9 cellular contexts compared by ENCODE assay signal in the genomic region with DNA sequence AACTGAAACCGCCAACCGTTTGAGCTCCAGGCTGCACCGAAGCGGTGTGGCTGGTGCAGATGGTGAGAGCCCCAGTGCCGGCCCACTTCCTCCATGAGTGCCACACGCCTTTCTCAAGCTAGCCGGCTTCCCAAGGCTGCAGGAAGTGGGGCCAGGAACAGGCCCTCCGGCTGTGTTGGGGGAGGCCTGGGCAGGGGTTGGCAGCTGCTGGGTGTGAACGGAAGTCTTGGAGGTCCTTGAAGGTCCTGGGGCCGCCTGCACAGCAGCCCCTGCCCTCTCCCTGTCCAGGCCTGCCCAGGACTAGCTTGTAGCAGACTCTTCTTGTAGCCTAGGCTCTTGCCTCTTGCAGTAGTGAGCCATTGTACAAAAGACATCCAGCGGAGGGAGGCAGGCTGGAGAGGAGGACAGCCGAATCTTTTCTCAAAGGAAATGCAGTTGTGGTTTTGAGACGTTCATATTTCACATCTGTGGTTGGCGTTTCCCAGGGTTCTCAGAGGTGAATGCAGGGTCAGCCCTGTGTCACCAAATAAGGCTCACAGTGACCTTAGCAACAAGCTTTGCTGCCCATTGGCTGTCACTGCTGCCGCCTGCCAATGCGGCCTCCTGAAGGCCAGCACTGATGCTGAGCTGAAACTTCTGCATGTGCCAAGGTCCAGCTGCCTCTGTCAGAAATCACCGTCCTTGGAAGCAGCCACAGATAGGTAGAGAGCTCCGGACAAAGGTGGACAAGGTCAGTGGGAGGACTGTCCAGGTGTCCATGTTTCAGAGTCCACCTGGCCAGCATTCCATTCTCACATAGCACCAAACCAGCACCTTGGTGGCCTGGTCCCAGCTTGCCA. TPM values are rescaled to one million over a fixed set of nuclear protein-coding genes. Genes with fewer than 3 reads are reported as not detected.
DNase-seq lines count a peak whose midpoint lies in the region; ATAC-seq and TF ChIP-seq lines count a peak whose summit lies in the region.
"Had no signal": no experiment of that assay in that cellular context is flagged by ENCODE, and none has a peak within 500 bp of the region (broad histone marks: within the 10 kb centered on the region; RNA-seq: fewer than 3 reads in every experiment).

No MANE protein-coding gene starts in this region.

- DNase-seq in stimulated activated CD4-positive, alpha-beta T cell treated with anti-CD3 and anti-CD28 coated beads, Interleukin-15, amount 100 ng/mL, for 24 hours, result peak; percentile 73
- DNase-seq in stimulated activated CD4-positive, alpha-beta T cell treated with anti-CD3 and anti-CD28 coated beads, Interleukin-12 subunit alpha, Interleukin-12 subunit beta, amount 100 ng/mL, for 4 hours, result no peak
- DNase-seq in SJSA1 (ENCODE audit: low read depth in 1 of 2, low spot score in 2 of 2) (peak; percentile 64 to 79), mammary epithelial cell (peak; percentile 78), naive B cell (peak; percentile 67), H9 (no peak), NCI-H2107 treated with DMSO at 0.1 percent for 48 hours (lab: John Stamatoyannopoulos, UW; ENCODE audit: unreplicated experiment) (no peak)

- H4K20me1 ChIP-seq in mammary epithelial cell (ENCODE audit: insufficient read depth, low read length) (no peaks in the 10 kb centered on the region), H9 (ENCODE audit: control insufficient read depth, insufficient read depth, insufficient read length) (no peaks in the 10 kb centered on the region)

- no peak overlapping the region for H3K18ac ChIP-seq in H9 (ENCODE audit: insufficient read length, low read depth, low read length)

- dilution Hi-C loops in mammary epithelial cell (cut with HindIII; ENCODE audit: low sequenced_read_pairs), result no loop called here

- peak overlapping the region; percentile 60 for H2AFZ ChIP-seq in mammary epithelial cell (ENCODE audit: low read depth, low read length)
- H2AFZ ChIP-seq in H9 (ENCODE audit: low read length), result no peak overlapping the region

- intact Hi-C loops in mammary epithelial cell (cut with micrococcal nuclease), result loop anchor here (1.0 kb wide), 2 partner anchors 8 to 24 kb away; a partner anchor contains a TSS

- H3K9me3 ChIP-seq in SJSA1 (replicated peaks) (no peaks in the 10 kb centered on the region), mammary epithelial cell (replicated peaks; ENCODE audit: insufficient read depth, low read length) (no peaks in the 10 kb centered on the region), H9 (ENCODE audit: control insufficient read depth, low read depth, low read length) (no peaks in the 10 kb centered on the region)

- H4K5ac ChIP-seq in H9 (ENCODE audit: insufficient read length, low read depth, low read length), result no peak overlapping the region

- no peak for TF ChIP-seq CTCF in mammary epithelial cell (conservative IDR thresholded peaks at IDR 0.05 in 1 of 2, IDR thresholded peaks at IDR 0.05 in 1 of 2; ENCODE audit: extremely low read depth in 1 of 2, insufficient read depth in 1 of 2, low read depth in 1 of 2, low read length in 2 of 2)
- no peak for TF ChIP-seq CTCF in H9 (conservative IDR thresholded peaks at IDR 0.05)

- H3K23ac ChIP-seq in H9 (ENCODE audit: insufficient read length, low read depth, low read length), result no peak overlapping the region

- H3K79me2 ChIP-seq in mammary epithelial cell (ENCODE audit: insufficient read depth, low read length), result no peaks in the 10 kb centered on the region
- no peaks in the 10 kb centered on the region for H3K79me2 ChIP-seq in H9 (ENCODE audit: insufficient read depth, low read length)

- H3K79me1 ChIP-seq in H9 (ENCODE audit: insufficient read depth, low read depth, low read length, poor library complexity, severe bottlenecking), result no peaks in the 10 kb centered on the region

- H3K9ac ChIP-seq in mammary epithelial cell (ENCODE audit: insufficient read depth, low read length) (no peak overlapping the region), H9 (ENCODE audit: extremely low read depth, insufficient read length, low read length) (no peak overlapping the region)

- peak overlapping the region; percentile 49 to 93 (median 78) for H3K27ac Mint-ChIP-seq in naive B cell
- no peak overlapping the region; a peak in 1 of 7 replicates for H3K27ac Mint-ChIP-seq in H9

- no peak overlapping the region for H3K4ac ChIP-seq in H9 (ENCODE audit: low read depth, low read length)

- H3K4me3 Mint-ChIP-seq in naive B cell (peak overlapping the region; percentile 69 to 88 (median 78)), H9 (no peak overlapping the region)

- H4K8ac ChIP-seq in H9 (replicated peaks; ENCODE audit: insufficient read length, low read depth, low read length), result no peak overlapping the region

- H2BK15ac ChIP-seq in H9 (ENCODE audit: low read depth, low read length), result no peak overlapping the region

- peaks cover 0 to 8% of the 10 kb centered on the region in 2 donors for H3K36me3 Mint-ChIP-seq in naive B cell
- peaks cover 0 to 7% (median 1%) of the 10 kb centered on the region in 3 experiments; a peak in 4 of 7 replicates for H3K36me3 Mint-ChIP-seq in H9 (ENCODE audit: insufficient read depth in 1 of 3, low read depth in 3 of 3)

- no peak overlapping the region for H4K91ac ChIP-seq in H9 (ENCODE audit: insufficient read length, low read depth, low read length)

- no peak overlapping the region for H3K14ac ChIP-seq in H9 (ENCODE audit: insufficient read depth, low read length)

- H3K27me3 ChIP-seq in SJSA1 (replicated peaks), result no peaks in the 10 kb centered on the region
- H3K27me3 ChIP-seq in mammary epithelial cell (ENCODE audit: insufficient read depth, low read length), result no peaks in the 10 kb centered on the region
- no peaks in the 10 kb centered on the region for H3K27me3 ChIP-seq in H9 (ENCODE audit: insufficient read depth, low read length)

- H2AK5ac ChIP-seq in H9 (ENCODE audit: insufficient read length, low read length), result no peak overlapping the region

- H3K23me2 ChIP-seq in H9 (ENCODE audit: insufficient read length, low read depth, low read length, poor library complexity, severe bottlenecking), result no peaks in the 10 kb centered on the region

- H3K4me1 Mint-ChIP-seq in naive B cell (peaks cover 79 to 95% (median 92%) of the 10 kb centered on the region in 3 donors), H9 (peaks cover 26 to 29% of the 10 kb centered on the region in 2 experiments)

- no peak overlapping the region for H2BK20ac ChIP-seq in H9 (ENCODE audit: low read depth, low read length, poor library complexity, severe bottlenecking)

- H3K27me3 Mint-ChIP-seq in naive B cell (no peaks in the 10 kb centered on the region), H9 (ENCODE audit: low read depth) (peaks cover 9% of the 10 kb centered on the region)

- CTCF ChIA-PET in mammary epithelial cell (lab: Charles Lee; ENCODE audit: low non-redundant PET), result no interaction called here

- H2BK12ac ChIP-seq in H9 (ENCODE audit: insufficient read length, low read depth, low read length), result no peak overlapping the region

- BruUV-seq in mammary epithelial cell (replicated peaks; lab: Mats Ljungman, UMichigan), result no TSS peak

- H2BK120ac ChIP-seq in H9 (ENCODE audit: low read depth, low read length, poor library complexity, severe bottlenecking), result no peak overlapping the region

- 24% methylated on average over 13 of the region's 18 CpGs for WGBS in mammary epithelial cell (ENCODE audit: low coverage, missing lambda C conversion rate)
- WGBS in H9 (ENCODE audit: extremely low coverage, insufficient read length, low lambda C conversion rate), result no CpG with 5 or more reads among the region's 18 CpGs

- H3K4me3 ChIP-seq in SJSA1 (no peak overlapping the region), mammary epithelial cell (replicated peaks in 1 of 3; ENCODE audit: insufficient read depth in 1 of 3, low read depth in 2 of 3, low read length in 3 of 3) (no peak overlapping the region)

- H3K9me3 Mint-ChIP-seq in naive B cell (no peaks in the 10 kb centered on the region), H9 (peaks cover 5 to 11% of the 10 kb centered on the region in 2 experiments)

- in situ Hi-C loops in mammary epithelial cell (cut with MboI; ENCODE audit: low sequenced_read_pairs in 2 of 2), result no loop called here

- no peak overlapping the region for H3K56ac ChIP-seq in H9 (ENCODE audit: insufficient read length, low read depth, low read length)

- no peaks in the 10 kb centered on the region for H3K36me3 ChIP-seq in SJSA1
- H3K36me3 ChIP-seq in mammary epithelial cell (ENCODE audit: insufficient read depth, low read length), result no peaks in the 10 kb centered on the region

- H2BK5ac ChIP-seq in H9 (ENCODE audit: insufficient read length, low read length), result no peak overlapping the region

- no peak overlapping the region for H3T11ph ChIP-seq in H9 (ENCODE audit: low read length)

- ATAC-seq in HG03060 (IDR thresholded peaks at IDR 0.05; ENCODE audit: low read depth, unreplicated experiment) (peak; percentile 54), naive B cell (ENCODE audit: low read depth in 2 of 2) (peak; percentile 67 to 72)

- H3K4me1 ChIP-seq in SJSA1 (replicated peaks) (peaks cover 51% of the 10 kb centered on the region), mammary epithelial cell (ENCODE audit: insufficient read depth, low read length) (peaks cover 42% of the 10 kb centered on the region), H9 (ENCODE audit: insufficient read depth, low read length) (peaks cover 12% of the 10 kb centered on the region; the same call in 1 of the 2 replicates)

- H3K27ac ChIP-seq in SJSA1 (peak overlapping the region; percentile 52), mammary epithelial cell (ENCODE audit: insufficient read depth, low read depth, low read length) (peak overlapping the region; percentile 19), H9 (ENCODE audit: insufficient read length, low read depth, low read length) (no peak overlapping the region)
- H3K27ac ChIP-seq: C4-2B had no signal

- H3K4me2 ChIP-seq in mammary epithelial cell (ENCODE audit: insufficient read depth, low read depth, low read length) (peak overlapping the region; percentile 63), H9 (ENCODE audit: insufficient read depth, insufficient read length, low read length) (no peak overlapping the region)

RNA-seq across cellular contexts. Expression of a gene that starts 23.9 kb away (rescaled TPM):
- 16.0 and 18.4 TPM in 2 replicates for total RNA-seq in SJSA1 (2014; rRNA removed; shearing (Covaris generic))
- total RNA-seq in mammary epithelial cell (10 to 100 TPM in 1 of 2 donors, 1 to 10 TPM in 1; 5.3 to 14.9 TPM), H9 (2021) (7.2 and 8.7 TPM in 2 replicates)
- polyA plus RNA-seq in mammary epithelial cell (9.0 TPM), naive B cell (ENCODE audit: low read depth in 6 of 6) (100 to 1,000 TPM; 228 to 332 (median 296) TPM)
- polyA minus RNA-seq in mammary epithelial cell, result 24.6 TPM

Comparison
In these comparisons a context has a peak if more than half of its experiments do, and no peak if none do; other contexts are left out.
1. DNase-seq: peak in stimulated activated CD4-positive, alpha-beta T cell treated with anti-CD3 and anti-CD28 coated beads, Interleukin-15, amount 100 ng/mL, for 24 hours (single experiment), SJSA1 (2 of 2), mammary epithelial cell (single experiment) and naive B cell (single experiment); none in stimulated activated CD4-positive, alpha-beta T cell treated with anti-CD3 and anti-CD28 coated beads, Interleukin-12 subunit alpha, Interleukin-12 subunit beta, amount 100 ng/mL, for 4 hours (single experiment), H9 (single experiment) and NCI-H2107 treated with DMSO at 0.1 percent for 48 hours (single experiment).
2. H3K27ac Mint-ChIP-seq: peak in naive B cell (6 of 6); none in H9 (0 of 3).
3. H3K4me3 Mint-ChIP-seq: peak in naive B cell (8 of 8); none in H9 (0 of 2).